21 cellular contexts compared by ENCODE assay signal in genomic region chr9:120153258-120153657, GRCh38.
DNase-seq lines count a peak whose midpoint lies in the region; ATAC-seq and TF ChIP-seq lines count a peak whose summit lies in the region.
"Had no signal": no experiment of that assay in that cellular context is flagged by ENCODE, and none has a peak within 500 bp of the region (broad histone marks: within the 10 kb centered on the region; RNA-seq: fewer than 3 reads in every experiment).

No MANE protein-coding gene starts in this region.

- H3K36me3 ChIP-seq in left ventricle myocardium inferior (no peaks in the 10 kb centered on the region), right atrium auricular region (no peaks in the 10 kb centered on the region), MG63 (no peaks in the 10 kb centered on the region)
- H3K36me3 ChIP-seq: BLaER1 treated with 17β-estradiol and CSF1 and Interleukin-3, amounts not matched to agents 10 nM and 100 nM had no signal

- H3K27ac ChIP-seq in left ventricle myocardium inferior (replicated peaks) (no peak overlapping the region), right atrium auricular region (no peak overlapping the region)
- H3K27ac ChIP-seq: 22Rv1; A549; BLaER1 treated with 17β-estradiol and CSF1 and Interleukin-3, amounts not matched to agents 10 nM and 100 nM; C4-2B had no signal

- no peak overlapping the region for H3K27ac Mint-ChIP-seq in T-cell
- H3K27ac Mint-ChIP-seq: B cell; CD4-positive, alpha-beta T cell; CD8-positive, alpha-beta T cell had no signal

- no peak overlapping the region for H3K4me3 ChIP-seq in left ventricle myocardium inferior
- no peak overlapping the region for H3K4me3 ChIP-seq in right atrium auricular region
- no peak overlapping the region for H3K4me3 ChIP-seq in MG63
- H3K4me3 ChIP-seq in fibroblast of mammary gland (ENCODE audit: control insufficient read depth, low read depth, low read length) = no peak overlapping the region
- H3K4me3 ChIP-seq: A549; BLaER1 treated with 17β-estradiol and CSF1 and Interleukin-3, amounts not matched to agents 10 nM and 100 nM; GM12878 had no signal

- H3K4me1 ChIP-seq in left ventricle myocardium inferior (no peaks in the 10 kb centered on the region), right atrium auricular region (no peaks in the 10 kb centered on the region)
- H3K4me1 ChIP-seq: A549, Caco-2 had no signal

- intact Hi-C loops in Right ventricle myocardium inferior (cut with DNase I) = no loop called here
- intact Hi-C loops in left ventricle myocardium inferior (cut with micrococcal nuclease) = no loop called here
- intact Hi-C loops in left ventricle myocardium superior (cut with micrococcal nuclease) = no loop called here

- no peak for TF ChIP-seq CTCF in left ventricle myocardium inferior (IDR thresholded peaks at IDR 0.05; ENCODE audit: borderline replicate concordance)
- TF ChIP-seq CTCF in right atrium auricular region (IDR thresholded peaks at IDR 0.05) = no peak
- no peak for TF ChIP-seq CTCF in fibroblast of mammary gland (conservative IDR thresholded peaks at IDR 0.05; ENCODE audit: control insufficient read depth, insufficient read depth, low read depth, low read length)

- POLR2A ChIA-PET in T-cell (lab: Charles Lee) = no interaction called here

- no peak overlapping the region for H3K4me3 Mint-ChIP-seq in T-cell
- H3K4me3 Mint-ChIP-seq: B cell; CD4-positive, alpha-beta T cell; CD8-positive, alpha-beta T cell had no signal

- H3K36me3 Mint-ChIP-seq in T-cell = no peaks in the 10 kb centered on the region
- H3K36me3 Mint-ChIP-seq: CD8-positive, alpha-beta T cell had no signal

- peaks cover 42% of the 10 kb centered on the region for H3K27me3 ChIP-seq in left ventricle myocardium inferior (ENCODE audit: low read depth)
- H3K27me3 ChIP-seq in right atrium auricular region = no peaks in the 10 kb centered on the region
- no peaks in the 10 kb centered on the region for H3K27me3 ChIP-seq in MG63
- H3K27me3 ChIP-seq: BLaER1 treated with 17β-estradiol and CSF1 and Interleukin-3, amounts not matched to agents 10 nM and 100 nM had no signal

- peaks cover 4% of the 10 kb centered on the region for H3K9me3 ChIP-seq in left ventricle myocardium inferior (replicated peaks)
- H3K9me3 ChIP-seq in right atrium auricular region = no peaks in the 10 kb centered on the region
- H3K9me3 ChIP-seq in MG63 = no peaks in the 10 kb centered on the region
- H3K9me3 ChIP-seq: A549; BLaER1 treated with 17β-estradiol and CSF1 and Interleukin-3, amounts not matched to agents 10 nM and 100 nM; Caco-2 had no signal

- H3K4me1 Mint-ChIP-seq in T-cell = no peaks in the 10 kb centered on the region
- H3K4me1 Mint-ChIP-seq: B cell had no signal

- CTCF ChIA-PET in T-cell (lab: Charles Lee) = no interaction called here

- no peak for DNase-seq in Right ventricle myocardium inferior (ENCODE audit: missing footprints)
- no peak for DNase-seq in left ventricle myocardium inferior
- DNase-seq in left ventricle myocardium superior = no peak
- DNase-seq in right atrium auricular region (ENCODE audit: low spot score) = no peak
- DNase-seq in MG63 = peak; percentile 28
- DNase-seq in fibroblast of mammary gland (ENCODE audit: low read depth) = peak; percentile 10
- DNase-seq in MV-4-11 (lab: John Stamatoyannopoulos, UW) = no peak
- no peak for DNase-seq in T-cell
- DNase-seq: AML-193; Caco-2; Calu3; CD4-positive, alpha-beta T cell; CD8-positive, alpha-beta T cell; DMS79 treated with DMSO at 0.1 percent for 48 hours; GDM1 had no signal

- H3K9me3 Mint-ChIP-seq in T-cell = peaks cover 0 to 4% (median 0%) of the 10 kb centered on the region in 3 donors
- H3K9me3 Mint-ChIP-seq: CD4-positive, alpha-beta T cell; CD8-positive, alpha-beta T cell had no signal

- ATAC-seq in Right ventricle myocardium inferior (peak; percentile 51), left ventricle myocardium superior (peak; percentile 65), T-cell (replicated peaks in 1 of 4) (no peak)
- ATAC-seq: A549; CD8-positive, alpha-beta T cell; GM12878 had no signal

- H3K27me3 Mint-ChIP-seq in T-cell = peaks cover 0 to 15% of the 10 kb centered on the region in 2 donors
- H3K27me3 Mint-ChIP-seq: CD4-positive, alpha-beta T cell had no signal

Comparison
In these comparisons a context has a peak if more than half of its experiments do, and no peak if none do; other contexts are left out.
1. ATAC-seq: peak in Right ventricle myocardium inferior (single experiment) and left ventricle myocardium superior (single experiment); none in T-cell (0 of 4).
2. DNase-seq: peak in MG63 (single experiment) and fibroblast of mammary gland (single experiment); none in Right ventricle myocardium inferior (single experiment), left ventricle myocardium inferior (single experiment), left ventricle myocardium superior (single experiment), right atrium auricular region (single experiment), MV-4-11 (single experiment) and T-cell (0 of 34).